Comparison of ENCODE assay signal across 1 cellular context in the genomic region with DNA sequence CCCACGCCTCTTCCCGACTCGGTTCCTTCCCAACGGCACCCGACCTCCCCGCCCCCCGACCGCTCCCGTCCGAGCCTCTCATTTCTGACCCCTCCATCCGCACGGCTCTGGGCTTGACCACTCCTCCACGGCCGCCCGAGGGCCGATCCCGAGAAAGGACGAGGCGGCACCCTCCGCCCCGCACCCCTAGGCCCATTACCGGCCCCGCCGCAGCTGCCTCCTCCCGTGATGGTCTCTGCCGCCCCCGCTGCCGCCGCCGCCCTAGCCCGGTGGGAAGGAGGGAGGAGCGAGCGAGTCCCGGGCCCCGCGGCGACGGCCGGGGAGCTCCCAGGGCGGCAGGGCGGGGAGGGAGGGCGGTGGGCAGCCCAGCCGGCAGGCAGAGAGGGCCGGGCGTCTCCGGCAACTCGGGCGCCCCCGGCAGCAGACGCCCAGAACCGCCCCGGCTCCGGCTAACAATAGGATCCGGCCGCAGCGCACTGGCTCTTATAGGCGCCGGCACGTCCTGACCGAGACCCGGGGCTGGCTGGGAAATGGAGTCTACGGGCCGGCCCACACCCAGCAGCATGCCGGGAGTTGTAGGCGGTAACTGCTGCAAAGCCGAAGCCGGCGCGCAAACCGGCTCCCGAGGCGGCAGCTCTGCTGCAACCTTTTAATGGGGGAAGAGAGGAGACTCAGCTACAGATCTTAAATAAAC.
TF ChIP-seq lines count a peak whose summit lies in the region.

A gene with protein sequence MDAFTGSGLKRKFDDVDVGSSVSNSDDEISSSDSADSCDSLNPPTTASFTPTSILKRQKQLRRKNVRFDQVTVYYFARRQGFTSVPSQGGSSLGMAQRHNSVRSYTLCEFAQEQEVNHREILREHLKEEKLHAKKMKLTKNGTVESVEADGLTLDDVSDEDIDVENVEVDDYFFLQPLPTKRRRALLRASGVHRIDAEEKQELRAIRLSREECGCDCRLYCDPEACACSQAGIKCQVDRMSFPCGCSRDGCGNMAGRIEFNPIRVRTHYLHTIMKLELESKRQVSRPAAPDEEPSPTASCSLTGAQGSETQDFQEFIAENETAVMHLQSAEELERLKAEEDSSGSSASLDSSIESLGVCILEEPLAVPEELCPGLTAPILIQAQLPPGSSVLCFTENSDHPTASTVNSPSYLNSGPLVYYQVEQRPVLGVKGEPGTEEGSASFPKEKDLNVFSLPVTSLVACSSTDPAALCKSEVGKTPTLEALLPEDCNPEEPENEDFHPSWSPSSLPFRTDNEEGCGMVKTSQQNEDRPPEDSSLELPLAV (minus strand): TSS at position 457 of the 694 bp plus-strand sequence. CDS start 7,035 bp downstream, outside the sequence.

TF ChIP-seq in HepG2, 621 proteins besides CTCF, POLR2A, EP300 and RAD21 (continued from another document and continues in another):
- TF ChIP-seq, protein P1, sequence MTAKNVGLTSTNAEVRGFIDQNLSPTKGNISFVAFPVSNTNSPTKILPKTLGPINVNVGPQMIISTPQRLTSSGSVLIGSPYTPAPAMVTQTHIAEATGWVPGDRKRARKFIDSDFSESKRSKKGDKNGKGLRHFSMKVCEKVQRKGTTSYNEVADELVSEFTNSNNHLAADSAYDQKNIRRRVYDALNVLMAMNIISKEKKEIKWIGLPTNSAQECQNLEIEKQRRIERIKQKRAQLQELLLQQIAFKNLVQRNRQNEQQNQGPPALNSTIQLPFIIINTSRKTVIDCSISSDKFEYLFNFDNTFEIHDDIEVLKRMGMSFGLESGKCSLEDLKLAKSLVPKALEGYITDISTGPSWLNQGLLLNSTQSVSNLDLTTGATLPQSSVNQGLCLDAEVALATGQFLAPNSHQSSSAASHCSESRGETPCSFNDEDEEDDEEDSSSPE (CRISPR knock-in tag; IDR thresholded peaks at IDR 0.05) = peak; percentile 79
- TF ChIP-seq IKZF1 (IDR thresholded peaks at IDR 0.05) = no peak
- TF ChIP-seq POLR2AphosphoS5 (IDR thresholded peaks at IDR 0.05; ENCODE audit: low read depth, low read length) = peak; percentile 97
- TF ChIP-seq SIN3A (IDR thresholded peaks at IDR 0.05; ENCODE audit: borderline replicate concordance, low read depth, low read length) = peak; percentile 35; the same call in 1 of the 2 replicates
- TF ChIP-seq ERF (CRISPR knock-in tag; IDR thresholded peaks at IDR 0.05) = peak; percentile 68; the same call in 1 of the 2 replicates
- peak; percentile 26; the same call in 1 of the 2 replicates for TF ChIP-seq ISL2 (CRISPR knock-in tag; IDR thresholded peaks at IDR 0.05)
- TF ChIP-seq LCORL (IDR thresholded peaks at IDR 0.05) = no peak
- TF ChIP-seq LCORL (CRISPR knock-in tag; IDR thresholded peaks at IDR 0.05) = no peak; the same call in 1 of the 2 replicates
- TF ChIP-seq, protein P2, sequence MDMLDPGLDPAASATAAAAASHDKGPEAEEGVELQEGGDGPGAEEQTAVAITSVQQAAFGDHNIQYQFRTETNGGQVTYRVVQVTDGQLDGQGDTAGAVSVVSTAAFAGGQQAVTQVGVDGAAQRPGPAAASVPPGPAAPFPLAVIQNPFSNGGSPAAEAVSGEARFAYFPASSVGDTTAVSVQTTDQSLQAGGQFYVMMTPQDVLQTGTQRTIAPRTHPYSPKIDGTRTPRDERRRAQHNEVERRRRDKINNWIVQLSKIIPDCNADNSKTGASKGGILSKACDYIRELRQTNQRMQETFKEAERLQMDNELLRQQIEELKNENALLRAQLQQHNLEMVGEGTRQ (IDR thresholded peaks at IDR 0.05; ENCODE audit: low read depth, low read length) = no peak
- TF ChIP-seq, protein P2 (CRISPR knock-in tag; IDR thresholded peaks at IDR 0.05; ENCODE audit: borderline replicate concordance) = peak; percentile 27; the same call in 1 of the 2 replicates
- peak; percentile 85; the same call in 1 of the 2 replicates for TF ChIP-seq ZNF556 (CRISPR knock-in tag; IDR thresholded peaks at IDR 0.05; ENCODE audit: borderline replicate concordance)
- TF ChIP-seq TEAD3 (CRISPR knock-in tag; optimal IDR thresholded peaks at IDR 0.05; ENCODE audit: borderline replicate concordance) = peak; percentile 29
- peak; percentile 99 for TF ChIP-seq DR1 (CRISPR knock-in tag; IDR thresholded peaks at IDR 0.05)
- peak; percentile 72; the same call in 1 of the 2 replicates for TF ChIP-seq ZNF780A (CRISPR knock-in tag; IDR thresholded peaks at IDR 0.05)
- no peak for TF ChIP-seq NFKBIZ (CRISPR knock-in tag; IDR thresholded peaks at IDR 0.05)
- 0 out of 2 replicates have a peak, but pooled peaks have one; percentile 32 for TF ChIP-seq BHLHE40 (IDR thresholded peaks at IDR 0.05; ENCODE audit: low read length)
- TF ChIP-seq, protein P3, sequence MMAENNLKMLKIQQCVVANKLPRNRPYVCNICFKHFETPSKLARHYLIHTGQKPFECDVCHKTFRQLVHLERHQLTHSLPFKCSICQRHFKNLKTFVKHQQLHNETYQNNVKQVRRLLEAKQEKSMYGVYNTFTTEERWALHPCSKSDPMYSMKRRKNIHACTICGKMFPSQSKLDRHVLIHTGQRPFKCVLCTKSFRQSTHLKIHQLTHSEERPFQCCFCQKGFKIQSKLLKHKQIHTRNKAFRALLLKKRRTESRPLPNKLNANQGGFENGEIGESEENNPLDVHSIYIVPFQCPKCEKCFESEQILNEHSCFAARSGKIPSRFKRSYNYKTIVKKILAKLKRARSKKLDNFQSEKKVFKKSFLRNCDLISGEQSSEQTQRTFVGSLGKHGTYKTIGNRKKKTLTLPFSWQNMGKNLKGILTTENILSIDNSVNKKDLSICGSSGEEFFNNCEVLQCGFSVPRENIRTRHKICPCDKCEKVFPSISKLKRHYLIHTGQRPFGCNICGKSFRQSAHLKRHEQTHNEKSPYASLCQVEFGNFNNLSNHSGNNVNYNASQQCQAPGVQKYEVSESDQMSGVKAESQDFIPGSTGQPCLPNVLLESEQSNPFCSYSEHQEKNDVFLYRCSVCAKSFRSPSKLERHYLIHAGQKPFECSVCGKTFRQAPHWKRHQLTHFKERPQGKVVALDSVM (CRISPR knock-in tag; IDR thresholded peaks at IDR 0.05) = peak; percentile 42; the same call in 1 of the 2 replicates
- peak; percentile 85 for TF ChIP-seq ZNF563 (CRISPR knock-in tag; IDR thresholded peaks at IDR 0.05)
- TF ChIP-seq ZNF614 (CRISPR knock-in tag; IDR thresholded peaks at IDR 0.05; ENCODE audit: borderline replicate concordance) = 0 out of 2 replicates have a peak, but pooled peaks have one; percentile 58
- no peak for TF ChIP-seq ZNF382 (CRISPR knock-in tag; IDR thresholded peaks at IDR 0.05; ENCODE audit: borderline replicate concordance)
- no peak; the same call in 1 of the 2 replicates for TF ChIP-seq ZNF782 (CRISPR knock-in tag; IDR thresholded peaks at IDR 0.05; ENCODE audit: borderline replicate concordance)
- TF ChIP-seq ZMYM3 (CRISPR knock-in tag; IDR thresholded peaks at IDR 0.05) = no peak
- peak; percentile 42; the same call in 1 of the 2 replicates for TF ChIP-seq NKX3-1 (CRISPR knock-in tag; IDR thresholded peaks at IDR 0.05)
- TF ChIP-seq ZNF891 (CRISPR knock-in tag; IDR thresholded peaks at IDR 0.05) = peak; percentile 58; the same call in 1 of the 2 replicates
- TF ChIP-seq DNMT3B (CRISPR knock-in tag; conservative IDR thresholded peaks at IDR 0.05) = peak; percentile 67; the same call in 1 of the 2 replicates
- TF ChIP-seq AHR (CRISPR knock-in tag; IDR thresholded peaks at IDR 0.05) = 0 out of 2 replicates have a peak, but pooled peaks have one; percentile 45
- TF ChIP-seq RFXANK (CRISPR knock-in tag; IDR thresholded peaks at IDR 0.05) = no peak
- no peak for TF ChIP-seq KDM6A (CRISPR knock-in tag; IDR thresholded peaks at IDR 0.05; ENCODE audit: low read depth)
- TF ChIP-seq, protein P4, sequence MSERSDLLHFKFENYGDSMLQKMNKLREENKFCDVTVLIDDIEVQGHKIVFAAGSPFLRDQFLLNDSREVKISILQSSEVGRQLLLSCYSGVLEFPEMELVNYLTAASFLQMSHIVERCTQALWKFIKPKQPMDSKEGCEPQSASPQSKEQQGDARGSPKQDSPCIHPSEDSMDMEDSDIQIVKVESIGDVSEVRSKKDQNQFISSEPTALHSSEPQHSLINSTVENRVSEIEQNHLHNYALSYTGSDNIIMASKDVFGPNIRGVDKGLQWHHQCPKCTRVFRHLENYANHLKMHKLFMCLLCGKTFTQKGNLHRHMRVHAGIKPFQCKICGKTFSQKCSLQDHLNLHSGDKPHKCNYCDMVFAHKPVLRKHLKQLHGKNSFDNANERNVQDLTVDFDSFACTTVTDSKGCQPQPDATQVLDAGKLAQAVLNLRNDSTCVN (CRISPR knock-in tag; IDR thresholded peaks at IDR 0.05; ENCODE audit: borderline replicate concordance) = peak; percentile 60; the same call in 1 of the 2 replicates
- TF ChIP-seq SETDB1 (CRISPR knock-in tag; IDR thresholded peaks at IDR 0.05; ENCODE audit: borderline replicate concordance) = no peak
- TF ChIP-seq ZNF17 (CRISPR knock-in tag; IDR thresholded peaks at IDR 0.05) = no peak
- 0 out of 2 replicates have a peak, but pooled peaks have one; percentile 17 for TF ChIP-seq SP5 (CRISPR knock-in tag; IDR thresholded peaks at IDR 0.05; ENCODE audit: borderline replicate concordance, low read depth)
- peak; percentile 96 for TF ChIP-seq ZNF143 (CRISPR knock-in tag; IDR thresholded peaks at IDR 0.05)
- TF ChIP-seq, protein P5, sequence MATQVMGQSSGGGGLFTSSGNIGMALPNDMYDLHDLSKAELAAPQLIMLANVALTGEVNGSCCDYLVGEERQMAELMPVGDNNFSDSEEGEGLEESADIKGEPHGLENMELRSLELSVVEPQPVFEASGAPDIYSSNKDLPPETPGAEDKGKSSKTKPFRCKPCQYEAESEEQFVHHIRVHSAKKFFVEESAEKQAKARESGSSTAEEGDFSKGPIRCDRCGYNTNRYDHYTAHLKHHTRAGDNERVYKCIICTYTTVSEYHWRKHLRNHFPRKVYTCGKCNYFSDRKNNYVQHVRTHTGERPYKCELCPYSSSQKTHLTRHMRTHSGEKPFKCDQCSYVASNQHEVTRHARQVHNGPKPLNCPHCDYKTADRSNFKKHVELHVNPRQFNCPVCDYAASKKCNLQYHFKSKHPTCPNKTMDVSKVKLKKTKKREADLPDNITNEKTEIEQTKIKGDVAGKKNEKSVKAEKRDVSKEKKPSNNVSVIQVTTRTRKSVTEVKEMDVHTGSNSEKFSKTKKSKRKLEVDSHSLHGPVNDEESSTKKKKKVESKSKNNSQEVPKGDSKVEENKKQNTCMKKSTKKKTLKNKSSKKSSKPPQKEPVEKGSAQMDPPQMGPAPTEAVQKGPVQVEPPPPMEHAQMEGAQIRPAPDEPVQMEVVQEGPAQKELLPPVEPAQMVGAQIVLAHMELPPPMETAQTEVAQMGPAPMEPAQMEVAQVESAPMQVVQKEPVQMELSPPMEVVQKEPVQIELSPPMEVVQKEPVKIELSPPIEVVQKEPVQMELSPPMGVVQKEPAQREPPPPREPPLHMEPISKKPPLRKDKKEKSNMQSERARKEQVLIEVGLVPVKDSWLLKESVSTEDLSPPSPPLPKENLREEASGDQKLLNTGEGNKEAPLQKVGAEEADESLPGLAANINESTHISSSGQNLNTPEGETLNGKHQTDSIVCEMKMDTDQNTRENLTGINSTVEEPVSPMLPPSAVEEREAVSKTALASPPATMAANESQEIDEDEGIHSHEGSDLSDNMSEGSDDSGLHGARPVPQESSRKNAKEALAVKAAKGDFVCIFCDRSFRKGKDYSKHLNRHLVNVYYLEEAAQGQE (IDR thresholded peaks at IDR 0.05; ENCODE audit: borderline replicate concordance in 1 of 2, low read depth in 1 of 2, low read length in 2 of 2) = peak in 1 of 2 experiments; percentile 75; a peak in 1 of 4 replicates
- TF ChIP-seq TRIM24 (CRISPR knock-in tag; IDR thresholded peaks at IDR 0.05) = no peak
- no peak for TF ChIP-seq EZH2 (conservative IDR thresholded peaks at IDR 0.05; ENCODE audit: low read depth, low read length)
- TF ChIP-seq MIXL1 (CRISPR knock-in tag; IDR thresholded peaks at IDR 0.05) = no peak
- TF ChIP-seq, protein P6, sequence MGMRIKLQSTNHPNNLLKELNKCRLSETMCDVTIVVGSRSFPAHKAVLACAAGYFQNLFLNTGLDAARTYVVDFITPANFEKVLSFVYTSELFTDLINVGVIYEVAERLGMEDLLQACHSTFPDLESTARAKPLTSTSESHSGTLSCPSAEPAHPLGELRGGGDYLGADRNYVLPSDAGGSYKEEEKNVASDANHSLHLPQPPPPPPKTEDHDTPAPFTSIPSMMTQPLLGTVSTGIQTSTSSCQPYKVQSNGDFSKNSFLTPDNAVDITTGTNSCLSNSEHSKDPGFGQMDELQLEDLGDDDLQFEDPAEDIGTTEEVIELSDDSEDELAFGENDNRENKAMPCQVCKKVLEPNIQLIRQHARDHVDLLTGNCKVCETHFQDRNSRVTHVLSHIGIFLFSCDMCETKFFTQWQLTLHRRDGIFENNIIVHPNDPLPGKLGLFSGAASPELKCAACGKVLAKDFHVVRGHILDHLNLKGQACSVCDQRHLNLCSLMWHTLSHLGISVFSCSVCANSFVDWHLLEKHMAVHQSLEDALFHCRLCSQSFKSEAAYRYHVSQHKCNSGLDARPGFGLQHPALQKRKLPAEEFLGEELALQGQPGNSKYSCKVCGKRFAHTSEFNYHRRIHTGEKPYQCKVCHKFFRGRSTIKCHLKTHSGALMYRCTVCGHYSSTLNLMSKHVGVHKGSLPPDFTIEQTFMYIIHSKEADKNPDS (CRISPR knock-in tag; IDR thresholded peaks at IDR 0.05) = no peak; the same call in 1 of the 2 replicates
- TF ChIP-seq RCOR2 (CRISPR knock-in tag; IDR thresholded peaks at IDR 0.05) = no peak
- TF ChIP-seq MAZ (IDR thresholded peaks at IDR 0.05; ENCODE audit: borderline replicate concordance, low read depth, low read length) = peak; percentile 35; the same call in 1 of the 2 replicates
- peak; percentile 93 for TF ChIP-seq MAZ (CRISPR knock-in tag; IDR thresholded peaks at IDR 0.05; ENCODE audit: low read depth)
- no peak for TF ChIP-seq NAIF1 (CRISPR knock-in tag; IDR thresholded peaks at IDR 0.05; ENCODE audit: borderline replicate concordance)
- TF ChIP-seq ZNF589 (CRISPR knock-in tag; conservative IDR thresholded peaks at IDR 0.05) = peak; percentile 61; the same call in 1 of the 2 replicates
- TF ChIP-seq ZFP36L2 (CRISPR knock-in tag; IDR thresholded peaks at IDR 0.05) = no peak
- peak; percentile 70 for TF ChIP-seq KDM5B (CRISPR knock-in tag; IDR thresholded peaks at IDR 0.05; ENCODE audit: borderline replicate concordance)
- no peak for TF ChIP-seq SOX6 (IDR thresholded peaks at IDR 0.05)
- TF ChIP-seq SOX6 (CRISPR knock-in tag; IDR thresholded peaks at IDR 0.05) = peak; percentile 84
- TF ChIP-seq THAP11 (CRISPR knock-in tag; IDR thresholded peaks at IDR 0.05) = peak; percentile 99
- no peak; the same call in 1 of the 2 replicates for TF ChIP-seq WIZ (CRISPR knock-in tag; IDR thresholded peaks at IDR 0.05)
- peak; percentile 31; the same call in 1 of the 2 replicates for TF ChIP-seq BCL6 (CRISPR knock-in tag; IDR thresholded peaks at IDR 0.05)
- no peak for TF ChIP-seq RFX1 (IDR thresholded peaks at IDR 0.05)
- peak; percentile 64 for TF ChIP-seq SPEN (CRISPR knock-in tag; IDR thresholded peaks at IDR 0.05; ENCODE audit: low read depth)
